29 cellular contexts compared by ENCODE assay signal in the genomic region with DNA sequence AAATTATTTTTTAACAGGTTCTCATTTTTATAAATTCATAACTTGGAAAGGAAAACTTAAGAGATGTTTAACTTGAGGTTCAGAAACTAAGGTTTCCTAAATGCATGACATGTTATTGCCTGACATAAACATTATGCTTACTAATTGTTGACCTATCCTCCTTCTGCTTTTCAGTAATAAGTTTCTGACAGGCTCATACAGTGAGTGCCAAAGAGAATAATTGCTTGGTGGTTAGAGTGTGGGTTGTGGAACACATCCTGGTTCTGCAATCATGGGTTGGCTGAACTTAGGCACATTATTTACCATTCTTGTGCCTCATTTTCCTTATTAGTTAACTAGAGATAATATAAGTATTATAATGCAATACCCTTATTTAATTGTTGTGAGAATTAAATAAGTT. TPM values are rescaled to one million over a fixed set of nuclear protein-coding genes. Genes with fewer than 3 reads are reported as not detected.
DNase-seq lines count a peak whose midpoint lies in the region; ATAC-seq and TF ChIP-seq lines count a peak whose summit lies in the region.
"Had no signal": no experiment of that assay in that cellular context is flagged by ENCODE, and none has a peak within 500 bp of the region (broad histone marks: within the 10 kb centered on the region; RNA-seq: fewer than 3 reads in every experiment).

No MANE protein-coding gene starts in this region.

- H3K36me3 Mint-ChIP-seq in activated naive CD8-positive, alpha-beta T cell treated with anti-CD3 and anti-CD28 coated beads for 36 hours, result no peaks in the 10 kb centered on the region
- H3K36me3 Mint-ChIP-seq: activated naive CD8-positive, alpha-beta T cell; stimulated activated memory B cell treated with anti-CD40 and anti-IgM and Interleukin-4, amounts not matched to agents 10 μg/mL and 1 μg/mL and 100 μg/mL, for 72 hours had no signal

- no peaks in the 10 kb centered on the region for H3K79me2 ChIP-seq in DND-41 (ENCODE audit: insufficient read depth, low read length)
- H3K79me2 ChIP-seq: parathyroid adenoma had no signal

- no peak for TF ChIP-seq CTCF in DND-41 (IDR thresholded peaks at IDR 0.05; ENCODE audit: borderline replicate concordance, extremely low read depth, low read length, poor library complexity, severe bottlenecking)

- no peaks in the 10 kb centered on the region for H3K27me3 ChIP-seq in DND-41 (ENCODE audit: insufficient read depth, low read length, poor library complexity)
- H3K27me3 ChIP-seq in effector memory CD4-positive, alpha-beta T cell (replicated peaks; ENCODE audit: control insufficient read depth, insufficient read depth, low read length, poor library complexity, severe bottlenecking), result no peaks in the 10 kb centered on the region
- H3K27me3 ChIP-seq: MG63, SJCRH30, testis, vagina had no signal

- no peak overlapping the region for H3K27ac ChIP-seq in DND-41 (ENCODE audit: low read length)
- no peak overlapping the region for H3K27ac ChIP-seq in effector memory CD4-positive, alpha-beta T cell (ENCODE audit: insufficient read depth, low read length, poor library complexity, severe bottlenecking)
- H3K27ac ChIP-seq: A549, dorsolateral prefrontal cortex, GM23248, parathyroid adenoma, SJCRH30, testis, vagina had no signal

- H3K4me1 ChIP-seq in DND-41 (ENCODE audit: insufficient read depth, low read length), result peaks cover 9% of the 10 kb centered on the region
- H3K4me1 ChIP-seq in effector memory CD4-positive, alpha-beta T cell (ENCODE audit: control insufficient read depth, insufficient read depth, low read length, poor library complexity, severe bottlenecking), result no peaks in the 10 kb centered on the region
- H3K4me1 ChIP-seq: Caco-2, parathyroid adenoma, SJCRH30, testis, vagina had no signal

- no peaks in the 10 kb centered on the region for H4K20me1 ChIP-seq in DND-41 (ENCODE audit: insufficient read depth, low read length)

- H3K27me3 Mint-ChIP-seq in activated naive CD8-positive, alpha-beta T cell treated with anti-CD3 and anti-CD28 coated beads for 36 hours, result no peaks in the 10 kb centered on the region
- H3K27me3 Mint-ChIP-seq: activated CD8-positive, alpha-beta T cell treated with anti-CD3 and anti-CD28 coated beads for 36 hours; stimulated activated memory B cell treated with anti-CD40 and anti-IgM and Interleukin-4, amounts not matched to agents 10 μg/mL and 1 μg/mL and 100 μg/mL, for 72 hours had no signal

- H3K27ac Mint-ChIP-seq in activated naive CD8-positive, alpha-beta T cell treated with anti-CD3 and anti-CD28 coated beads for 36 hours, result no peak overlapping the region
- H3K27ac Mint-ChIP-seq: activated CD8-positive, alpha-beta T cell treated with anti-CD3 and anti-CD28 coated beads for 36 hours; activated naive CD8-positive, alpha-beta T cell; stimulated activated memory B cell treated with anti-CD40 and anti-IgM and Interleukin-4, amounts not matched to agents 10 μg/mL and 1 μg/mL and 100 μg/mL, for 72 hours had no signal

- H2AFZ ChIP-seq in DND-41 (ENCODE audit: low read depth, low read length), result no peak overlapping the region
- H2AFZ ChIP-seq: GM23248, parathyroid adenoma had no signal

- no peak overlapping the region for H3K9ac ChIP-seq in DND-41 (ENCODE audit: low read depth, low read length)
- H3K9ac ChIP-seq: GM23248, parathyroid adenoma had no signal

- no peak overlapping the region for H3K4me3 Mint-ChIP-seq in activated naive CD8-positive, alpha-beta T cell treated with anti-CD3 and anti-CD28 coated beads for 36 hours
- H3K4me3 Mint-ChIP-seq: activated CD8-positive, alpha-beta T cell treated with anti-CD3 and anti-CD28 coated beads for 36 hours; activated naive CD8-positive, alpha-beta T cell; neural crest cell; stimulated activated memory B cell treated with anti-CD40 and anti-IgM and Interleukin-4, amounts not matched to agents 10 μg/mL and 1 μg/mL and 100 μg/mL, for 72 hours had no signal

- H3K4me1 Mint-ChIP-seq in activated naive CD8-positive, alpha-beta T cell treated with anti-CD3 and anti-CD28 coated beads for 36 hours, result no peaks in the 10 kb centered on the region
- H3K4me1 Mint-ChIP-seq: stimulated activated memory B cell treated with anti-CD40 and anti-IgM and Interleukin-4, amounts not matched to agents 10 μg/mL and 1 μg/mL and 100 μg/mL, for 72 hours had no signal

- no peak overlapping the region for H3K4me2 ChIP-seq in DND-41 (ENCODE audit: insufficient read depth, low read length)
- H3K4me2 ChIP-seq: A549 had no signal

- no peaks in the 10 kb centered on the region for H3K9me3 ChIP-seq in DND-41 (ENCODE audit: insufficient read depth, low read length, severe bottlenecking)
- no peaks in the 10 kb centered on the region for H3K9me3 ChIP-seq in effector memory CD4-positive, alpha-beta T cell (ENCODE audit: control insufficient read depth, low read length)
- H3K9me3 ChIP-seq: A549, Caco-2, MG63, SJCRH30, testis, vagina had no signal

- no peaks in the 10 kb centered on the region for H3K36me3 ChIP-seq in DND-41 (ENCODE audit: insufficient read depth, low read length)
- no peaks in the 10 kb centered on the region for H3K36me3 ChIP-seq in effector memory CD4-positive, alpha-beta T cell (ENCODE audit: control insufficient read depth, insufficient read depth, low read length)
- H3K36me3 ChIP-seq: MG63, SJCRH30, vagina had no signal

- H3K9me3 Mint-ChIP-seq in activated naive CD8-positive, alpha-beta T cell treated with anti-CD3 and anti-CD28 coated beads for 36 hours, result no peaks in the 10 kb centered on the region
- H3K9me3 Mint-ChIP-seq: activated CD8-positive, alpha-beta T cell treated with anti-CD3 and anti-CD28 coated beads for 36 hours; neural crest cell; stimulated activated memory B cell treated with anti-CD40 and anti-IgM and Interleukin-4, amounts not matched to agents 10 μg/mL and 1 μg/mL and 100 μg/mL, for 72 hours had no signal

- no peak for DNase-seq in DND-41
- peak; percentile 37 for DNase-seq in amniotic epithelial cell (ENCODE audit: low read depth)
- DNase-seq in effector memory CD4-positive, alpha-beta T cell, result no peak
- no peak for DNase-seq in kidney tubule cell (ENCODE audit: low spot score)
- DNase-seq in activated naive CD8-positive, alpha-beta T cell treated with anti-CD3 and anti-CD28 coated beads for 36 hours, result no peak
- DNase-seq: activated CD4-positive, CD25-positive, alpha-beta regulatory T cell treated with anti-CD3 and anti-CD28 coated beads, Interleukin-2, amount 50 U/mL, for 72 hours; activated CD8-positive, alpha-beta T cell treated with anti-CD3 and anti-CD28 coated beads for 36 hours; Caco-2; dorsolateral prefrontal cortex; GM23248; head of caudate nucleus; kidney glomerular epithelial cell; MG63; NCI-H1436 treated with DMSO at 0.1 percent for 48 hours; right cardiac atrium; SJCRH30; stimulated activated CD4-positive, alpha-beta T cell treated with anti-CD3 and anti-CD28 coated beads, Interleukin-4, amount 100 ng/mL, for 1 hour; testis had no signal

- ATAC-seq in DND-41 (ENCODE audit: insufficient read depth, low read depth) (peak; percentile 64; the same call in 1 of the 3 replicates), GM19463 (IDR thresholded peaks at IDR 0.05; ENCODE audit: unreplicated experiment) (peak; percentile 69), HG03139 (IDR thresholded peaks at IDR 0.05; ENCODE audit: unreplicated experiment) (peak; percentile 90), HG02759 (IDR thresholded peaks at IDR 0.05; ENCODE audit: unreplicated experiment) (no peak)
- ATAC-seq: A549; activated CD8-positive, alpha-beta T cell treated with anti-CD3 and anti-CD28 coated beads for 36 hours; Panc1; right cardiac atrium had no signal

- H3K4me3 ChIP-seq in DND-41 (ENCODE audit: low read depth in 1 of 2, low read length in 2 of 2), result no peak overlapping the region
- H3K4me3 ChIP-seq in effector memory CD4-positive, alpha-beta T cell (ENCODE audit: insufficient read depth, low read depth, low read length, poor library complexity, severe bottlenecking), result no peak overlapping the region
- H3K4me3 ChIP-seq: A549, dorsolateral prefrontal cortex, GM23248, MG63, SJCRH30, testis, vagina had no signal

RNA-seq across cellular contexts. Expression of gene BMPR1B, which starts 56.5 kb away (rescaled TPM):
- total RNA-seq in activated naive CD8-positive, alpha-beta T cell treated with anti-CD3 and anti-CD28 coated beads for 36 hours, result not detected
- total RNA-seq: activated CD8-positive, alpha-beta T cell treated with anti-CD3 and anti-CD28 coated beads for 36 hours; T-helper 1 cell treated with Interleukin-12 subunit alpha and Interleukin-12 subunit beta and Interleukin-4 antibody, amounts not matched to agents 30 ng/mL and 1 ng/mL, for 36 hours had no signal
